ENCODE assay signal across 8 cellular contexts in the genomic region with DNA sequence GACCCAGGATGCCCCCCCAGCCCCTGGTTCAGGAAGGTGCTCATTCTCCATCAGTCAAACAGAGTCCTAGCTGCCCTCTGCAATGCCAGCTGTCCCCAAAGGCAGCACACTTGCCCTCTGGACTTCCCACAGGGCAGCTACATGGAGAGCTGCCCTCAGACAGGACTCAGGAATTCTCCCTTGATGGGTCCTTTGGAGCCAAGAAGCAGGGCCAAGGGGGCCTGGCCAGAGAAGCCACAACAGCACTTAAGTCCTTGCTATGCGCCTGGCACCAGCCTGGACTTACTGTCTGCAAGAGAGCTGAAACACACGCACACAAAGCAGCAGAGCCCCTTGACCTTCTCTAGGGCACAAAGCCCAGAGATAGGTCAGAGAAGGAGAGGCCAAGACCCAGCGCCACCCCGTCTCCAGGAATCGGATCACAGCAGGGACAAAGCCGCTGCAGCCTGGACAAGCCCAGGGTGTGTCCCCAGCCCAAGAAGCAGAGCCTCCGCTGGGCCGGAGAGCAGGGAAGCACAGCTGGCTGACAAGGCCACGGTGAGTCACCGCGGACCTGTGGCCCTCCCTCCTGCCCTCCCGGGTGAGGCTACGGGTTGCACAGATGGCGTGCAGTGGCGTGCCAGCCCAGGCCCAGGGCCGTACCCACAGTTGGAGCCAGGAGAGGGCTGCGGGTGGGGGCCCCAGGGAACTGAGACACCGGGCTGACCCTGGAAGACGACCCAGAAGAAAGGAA. TPM values are rescaled to one million over a fixed set of nuclear protein-coding genes. Genes with fewer than 3 reads are reported as not detected.
DNase-seq lines count a peak whose midpoint lies in the region; ATAC-seq and TF ChIP-seq lines count a peak whose summit lies in the region.

No MANE protein-coding gene starts in this region.

- H3K27ac ChIP-seq in BLaER1 treated with 17β-estradiol and CSF1 and Interleukin-3, amounts not matched to agents 10 nM and 100 nM, result peak overlapping the region in 5 of 11 experiments; percentile 32 to 60 (median 53); a peak in 10 of 22 replicates
- H3K27ac ChIP-seq in HUES6 (ENCODE audit: low read depth, low read length) (no peak overlapping the region), heart right ventricle (peak overlapping the region in 6 of 10 donors; percentile 72 to 92 (median 90))

- H3K4me3 Mint-ChIP-seq in activated T-helper 2 cell treated with anti-CD3 and anti-CD28 coated beads, Interferon-gamma antibody, Interleukin-2, Interleukin-4, amounts not matched to agents 10 μg/mL and 5 μg/mL and 100 μg/mL, durations not matched to agents 14 hours and 24 hours and 36 hours (ENCODE audit: low read depth), result peak overlapping the region; percentile 53

- H3K27me3 ChIP-seq in BLaER1 treated with 17β-estradiol and CSF1 and Interleukin-3, amounts not matched to agents 10 nM and 100 nM, result peaks cover 32 to 56% (median 35%) of the 10 kb centered on the region in 11 experiments
- peaks cover 25% of the 10 kb centered on the region for H3K27me3 ChIP-seq in HUES6 (ENCODE audit: control insufficient read depth, insufficient read depth, low read length)
- peaks cover 0 to 44% (median 0%) of the 10 kb centered on the region in 7 donors for H3K27me3 ChIP-seq in heart right ventricle

- peaks cover 27% of the 10 kb centered on the region for H3K27me3 Mint-ChIP-seq in activated T-helper 2 cell treated with anti-CD3 and anti-CD28 coated beads, Interferon-gamma antibody, Interleukin-2, Interleukin-4, amounts not matched to agents 10 μg/mL and 5 μg/mL and 100 μg/mL, durations not matched to agents 14 hours and 24 hours and 36 hours (ENCODE audit: low read depth)

- H3K36me3 ChIP-seq in BLaER1 treated with 17β-estradiol and CSF1 and Interleukin-3, amounts not matched to agents 10 nM and 100 nM, result no peaks in the 10 kb centered on the region
- H3K36me3 ChIP-seq in HUES6 (ENCODE audit: control insufficient read depth, insufficient read depth, low read length), result no peaks in the 10 kb centered on the region
- H3K36me3 ChIP-seq in heart right ventricle, result no peaks in the 10 kb centered on the region

- H3K4me3 ChIP-seq in BLaER1 treated with 17β-estradiol and CSF1 and Interleukin-3, amounts not matched to agents 10 nM and 100 nM, result peak overlapping the region; percentile 62 to 76 (median 67); a peak in 18 of 20 replicates
- peak overlapping the region; percentile 76 for H3K4me3 ChIP-seq in HUES6 (ENCODE audit: low read depth, low read length)
- peak overlapping the region in 8 of 10 donors; percentile 53 to 74 (median 61) for H3K4me3 ChIP-seq in heart right ventricle

- H3K27ac Mint-ChIP-seq in activated T-helper 2 cell treated with anti-CD3 and anti-CD28 coated beads, Interferon-gamma antibody, Interleukin-2, Interleukin-4, amounts not matched to agents 10 μg/mL and 5 μg/mL and 100 μg/mL, durations not matched to agents 14 hours and 24 hours and 36 hours, result no peak overlapping the region

- ATAC-seq in GM18907 (IDR thresholded peaks at IDR 0.05; ENCODE audit: unreplicated experiment) (peak; percentile 36), heart right ventricle (peak; percentile 21 to 67 (median 47)), HG03565 (IDR thresholded peaks at IDR 0.05; ENCODE audit: unreplicated experiment) (no peak)

- DNase-seq in activated T-helper 2 cell treated with anti-CD3 and anti-CD28 coated beads, Interferon-gamma antibody, Interleukin-2, Interleukin-4, amounts not matched to agents 10 μg/mL and 5 μg/mL and 100 μg/mL, durations not matched to agents 14 hours and 24 hours and 36 hours (ENCODE audit: low spot score), result no peak
- DNase-seq in heart right ventricle (peak; percentile 47 to 51), renal cortical epithelial cell (ENCODE audit: low read depth) (peak; percentile 55), NOMO-1 treated with dmso at 0.1 percent for 144 hours (lab: John Stamatoyannopoulos, UW; ENCODE audit: unreplicated experiment) (no peak)

- no peaks in the 10 kb centered on the region for H3K9me3 Mint-ChIP-seq in activated T-helper 2 cell treated with anti-CD3 and anti-CD28 coated beads, Interferon-gamma antibody, Interleukin-2, Interleukin-4, amounts not matched to agents 10 μg/mL and 5 μg/mL and 100 μg/mL, durations not matched to agents 14 hours and 24 hours and 36 hours

- H4K20me1 ChIP-seq in BLaER1 treated with 17β-estradiol and CSF1 and Interleukin-3, amounts not matched to agents 10 nM and 100 nM, result peaks cover 0 to 71% (median 23%) of the 10 kb centered on the region in 11 experiments; a peak in 15 of 22 replicates

- no peaks in the 10 kb centered on the region for H3K36me3 Mint-ChIP-seq in activated T-helper 2 cell treated with anti-CD3 and anti-CD28 coated beads, Interferon-gamma antibody, Interleukin-2, Interleukin-4, amounts not matched to agents 10 μg/mL and 5 μg/mL and 100 μg/mL, durations not matched to agents 14 hours and 24 hours and 36 hours (ENCODE audit: low read depth)

- TF ChIP-seq CTCF in heart right ventricle (IDR thresholded peaks at IDR 0.05), result no peak

- peaks cover 10 to 59% (median 51%) of the 10 kb centered on the region in 10 experiments for H3K4me1 ChIP-seq in BLaER1 treated with 17β-estradiol and CSF1 and Interleukin-3, amounts not matched to agents 10 nM and 100 nM
- H3K4me1 ChIP-seq in HUES6 (ENCODE audit: control insufficient read depth, insufficient read depth, low read length) (peaks cover 30% of the 10 kb centered on the region), heart right ventricle (peaks cover 8 to 69% (median 45%) of the 10 kb centered on the region in 9 donors)

- WGBS in heart right ventricle, 2 donors, result 17 to 23% methylated on average over 19 of the region's 19 CpGs

- H3K9me3 ChIP-seq in BLaER1 treated with 17β-estradiol and CSF1 and Interleukin-3, amounts not matched to agents 10 nM and 100 nM (replicated peaks in 1 of 11), result no peaks in the 10 kb centered on the region
- H3K9me3 ChIP-seq in HUES6 (ENCODE audit: control insufficient read depth, insufficient read depth, low read depth, low read length), result no peaks in the 10 kb centered on the region
- H3K9me3 ChIP-seq in heart right ventricle, result no peaks in the 10 kb centered on the region

- intact Hi-C loops in activated T-helper 2 cell treated with anti-CD3 and anti-CD28 coated beads, Interferon-gamma antibody, Interleukin-2, Interleukin-4, amounts not matched to agents 10 μg/mL and 5 μg/mL and 100 μg/mL, durations not matched to agents 14 hours and 24 hours and 36 hours (cut with micrococcal nuclease), result no loop called here
- intact Hi-C loops in heart right ventricle (cut with DNase I), result loop anchor here (1.0 to 10.0 kb wide), 12 partner anchors 59 to 466 kb away; a partner anchor contains a TSS

- peaks cover 3% of the 10 kb centered on the region for H3K4me1 Mint-ChIP-seq in activated T-helper 2 cell treated with anti-CD3 and anti-CD28 coated beads, Interferon-gamma antibody, Interleukin-2, Interleukin-4, amounts not matched to agents 10 μg/mL and 5 μg/mL and 100 μg/mL, durations not matched to agents 14 hours and 24 hours and 36 hours (ENCODE audit: low read depth)

- peak overlapping the region in 7 of 11 experiments; percentile 10 to 70 (median 62); a peak in 11 of 22 replicates for H3K9ac ChIP-seq in BLaER1 treated with 17β-estradiol and CSF1 and Interleukin-3, amounts not matched to agents 10 nM and 100 nM
- peak overlapping the region; percentile 41 for H3K9ac ChIP-seq in HUES6 (ENCODE audit: low read length)

- H3K4me2 ChIP-seq in BLaER1 treated with 17β-estradiol and CSF1 and Interleukin-3, amounts not matched to agents 10 nM and 100 nM, result peak overlapping the region; percentile 84 to 100 (median 96)

RNA-seq across cellular contexts. Expression of a gene that starts 1.7 kb away (rescaled TPM):
- total RNA-seq in activated T-helper 2 cell treated with anti-CD3 and anti-CD28 coated beads, Interferon-gamma antibody, Interleukin-2, Interleukin-4, amounts not matched to agents 10 μg/mL and 5 μg/mL and 100 μg/mL, durations not matched to agents 14 hours and 24 hours and 36 hours, result 0.05 TPM in 1 of 2 replicates, not detected in the other
- 10 to 100 TPM in 5 of 10 donors, 1 to 10 TPM in 3, under 1 TPM in 2; 0.39 to 27.9 (median 8.6) TPM for total RNA-seq in heart right ventricle
- under 1 TPM; 0.39 to 0.80 TPM for polyA plus RNA-seq in heart right ventricle
- total RNA-seq in renal cortical epithelial cell, result 0.89 and 1.6 TPM in 2 replicates

Comparison
In these comparisons a context has a peak if more than half of its experiments do, and no peak if none do; other contexts are left out.
1. DNase-seq: peak in heart right ventricle (2 of 2) and renal cortical epithelial cell (single experiment); none in activated T-helper 2 cell treated with anti-CD3 and anti-CD28 coated beads, Interferon-gamma antibody, Interleukin-2, Interleukin-4, amounts not matched to agents 10 μg/mL and 5 μg/mL and 100 μg/mL, durations not matched to agents 14 hours and 24 hours and 36 hours (single experiment) and NOMO-1 treated with dmso at 0.1 percent for 144 hours (single experiment).
2. Peak in every context shown above with its lines, with median percentiles within 50 percentile points of each other: H3K4me3 ChIP-seq.